22 cellular contexts compared by ENCODE assay signal in the genomic region with DNA sequence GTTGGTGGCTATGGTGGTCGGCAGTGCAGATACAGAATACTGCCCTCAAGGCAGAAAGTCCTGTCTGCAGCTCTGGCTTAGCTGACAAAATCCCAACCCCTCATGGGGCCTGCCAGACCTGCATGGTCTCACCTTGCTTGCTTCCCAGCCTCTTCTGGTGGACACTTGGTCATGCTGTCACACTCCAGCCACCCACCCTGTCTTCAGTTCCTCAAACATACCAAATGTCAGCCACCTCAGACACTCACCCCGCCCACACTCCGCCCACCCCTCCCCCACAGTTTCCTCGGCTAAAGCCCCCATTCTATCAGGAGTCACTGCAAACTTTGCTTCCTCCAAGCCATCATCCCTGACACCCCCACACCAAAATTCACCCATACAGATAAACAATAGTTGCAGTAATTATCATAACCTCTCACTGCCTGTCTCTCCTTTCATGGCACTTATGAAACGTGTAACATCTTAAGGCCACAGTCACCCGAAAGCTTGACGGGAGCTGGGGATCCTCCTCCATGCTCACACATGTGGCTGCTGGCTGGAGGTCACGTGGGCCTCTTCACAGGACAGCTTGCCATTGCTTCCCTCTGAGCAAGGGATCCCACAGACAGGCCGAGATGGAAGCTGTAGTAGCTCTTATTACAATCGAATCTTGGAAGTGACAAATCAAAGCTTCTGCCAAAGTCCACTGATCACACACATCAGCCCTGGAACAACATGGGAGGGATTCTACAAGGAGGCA.
"Had no signal": no experiment of that assay in that cellular context is flagged by ENCODE, and none has a peak within 500 bp of the region (broad histone marks: within the 10 kb centered on the region; RNA-seq: fewer than 3 reads in every experiment).

No MANE protein-coding gene starts in this region.

- H3K4me1 Mint-ChIP-seq: T-cell had no signal

- FAIRE-seq: RCC 7860 had no signal

- H3K9me3 ChIP-seq: SK-N-SH had no signal

- H3K36me3 Mint-ChIP-seq: T-cell had no signal

- DNase-seq: IMR-90, MV-4-11, NCI-H1048, NCI-H1105, NCI-H1417, NCI-H1436 treated with DMSO at 0.1 percent for 48 hours, NCI-H1694, NCI-H1930, NCI-H2081, NCI-H2107, NCI-H2227 treated with DMSO at 0.1 percent for 48 hours, NCI-H524, NCI-H526 treated with DMSO at 0.1 percent for 48 hours, NCI-H748 treated with DMSO at 0.1 percent for 48 hours, RPMI8226, SHP77, SK-N-SH, SW 1271, T-cell had no signal

- H3K4me3 Mint-ChIP-seq: T-cell had no signal

- ATAC-seq: T-cell had no signal

- H3K27ac Mint-ChIP-seq: T-cell had no signal

- H3K27ac ChIP-seq: HL-60, KMS-11 had no signal
